Comparison of ENCODE assay signal across 8 cellular contexts in genomic region chr9:136409557-136410455, GRCh38.
A peak's percentile ranks its signal among the peaks of the same experiment; 100 is the strongest.
DNase-seq lines count a peak whose midpoint lies in the region; TF ChIP-seq lines count a peak whose summit lies in the region.

No MANE protein-coding gene starts in this region.

- CTCF ChIA-PET in HEK293 (lab: Yijun Ruan, JAX), result interaction anchor here (0.6 to 2.6 kb wide), 5 partner anchors 9 to 222 kb away, joined by 3 to 28 read pairs (median 4); no protein-coding TSS in a partner anchor

- H3K4me3 ChIP-seq in HEK293 (ENCODE audit: low read depth, low read length) (peak overlapping the region; percentile 75), fibroblast of pulmonary artery (replicated peaks; ENCODE audit: low read depth, low read length) (peak overlapping the region; percentile 93), neuron (ENCODE audit: low read length) (peak overlapping the region; percentile 96)

- H3K27ac ChIP-seq in HEK293 (ENCODE audit: extremely low read depth, low read depth, low read length), result peak overlapping the region; percentile 89; the same call in 1 of the 2 replicates

- no peaks in the 10 kb centered on the region for H3K27me3 Mint-ChIP-seq in activated T-cell treated with anti-CD3 and anti-CD28 coated beads, Interleukin-2, amount 50 U/mL, for 24 hours

- POLR2A ChIA-PET in HEK293 (lab: Yijun Ruan, JAX), result interaction anchor here (0.6 to 2.8 kb wide), 9 partner anchors 9 to 142 kb away, joined by 3 to 13 read pairs (median 3); no protein-coding TSS in a partner anchor

- H2AFZ ChIP-seq in neuron (ENCODE audit: low read depth, low read length), result no peak overlapping the region

- DNase-seq in NCI-H1105 (lab: John Stamatoyannopoulos, UW), result peak; percentile 9
- DNase-seq in NCI-H1105 treated with DMSO at 0.1 percent for 48 hours (lab: John Stamatoyannopoulos, UW), result no peak
- DNase-seq in NCI-H1092 (lab: John Stamatoyannopoulos, UW), result peak; percentile 15
- peak; percentile 76 for DNase-seq in activated T-cell treated with anti-CD3 and anti-CD28 coated beads, Interleukin-2, amount 50 U/mL, for 24 hours
- DNase-seq in fibroblast of pulmonary artery (ENCODE audit: low read depth), result peak; percentile 33
- DNase-seq in Ammon's horn (ENCODE audit: low spot score), result no peak

- H3K4me1 Mint-ChIP-seq in activated T-cell treated with anti-CD3 and anti-CD28 coated beads, Interleukin-2, amount 50 U/mL, for 24 hours (ENCODE audit: low read depth), result peaks cover 63% of the 10 kb centered on the region

- TF ChIP-seq CTCF in HEK293 (tag by site-specific recombination; IDR thresholded peaks at IDR 0.05) (no peak), fibroblast of pulmonary artery (IDR thresholded peaks at IDR 0.05; ENCODE audit: low read length, missing control alignments) (no peak)

- peak overlapping the region; percentile 97 for H3K27ac Mint-ChIP-seq in activated T-cell treated with anti-CD3 and anti-CD28 coated beads, Interleukin-2, amount 50 U/mL, for 24 hours

- H3K4me1 ChIP-seq in HEK293 (ENCODE audit: control insufficient read depth, insufficient read depth, low read length) (peaks cover 11% of the 10 kb centered on the region), neuron (ENCODE audit: insufficient read depth, low read length) (peaks cover 17% of the 10 kb centered on the region)

- no peaks in the 10 kb centered on the region for H3K27me3 ChIP-seq in neuron (ENCODE audit: insufficient read depth, low read length)

- peaks cover 12 to 68% of the 10 kb centered on the region in 2 experiments; a peak in 2 of 3 replicates for H3K36me3 ChIP-seq in HEK293 (ENCODE audit: control insufficient read depth in 2 of 2, insufficient read depth in 1 of 2, low read length in 2 of 2)
- peaks cover 49% of the 10 kb centered on the region for H3K36me3 ChIP-seq in neuron (ENCODE audit: insufficient read depth, low read length)

- peaks cover 90% of the 10 kb centered on the region for H3K36me3 Mint-ChIP-seq in activated T-cell treated with anti-CD3 and anti-CD28 coated beads, Interleukin-2, amount 50 U/mL, for 24 hours (ENCODE audit: low read depth)

- H3K9me3 ChIP-seq in HEK293 (ENCODE audit: control insufficient read depth, insufficient read depth, low read depth, low read length), result no peaks in the 10 kb centered on the region
- no peaks in the 10 kb centered on the region for H3K9me3 ChIP-seq in neuron (ENCODE audit: low read length)

- peak overlapping the region; percentile 96 for H3K4me3 Mint-ChIP-seq in activated T-cell treated with anti-CD3 and anti-CD28 coated beads, Interleukin-2, amount 50 U/mL, for 24 hours

- H3K9me3 Mint-ChIP-seq in activated T-cell treated with anti-CD3 and anti-CD28 coated beads, Interleukin-2, amount 50 U/mL, for 24 hours, result no peaks in the 10 kb centered on the region

TF ChIP-seq in HEK293, 187 proteins besides CTCF, POLR2A, EP300 and RAD21 (continues in another document):
- TF ChIP-seq ZNF10 (tag by site-specific recombination; IDR thresholded peaks at IDR 0.05), result 0 out of 2 replicates have a peak, but pooled peaks have one; percentile 16
- no peak for TF ChIP-seq YY1 (tag by site-specific recombination; IDR thresholded peaks at IDR 0.05)
- no peak for TF ChIP-seq PRDM6 (tag by site-specific recombination; IDR thresholded peaks at IDR 0.05)
- no peak for TF ChIP-seq ZNF513 (tag by site-specific recombination; IDR thresholded peaks at IDR 0.05)
- TF ChIP-seq ZNF280C (tag by site-specific recombination; IDR thresholded peaks at IDR 0.05), result no peak
- TF ChIP-seq ZBTB20 (tag by site-specific recombination; IDR thresholded peaks at IDR 0.05), result peak; percentile 7; the same call in 1 of the 2 replicates
- no peak for TF ChIP-seq KLF1 (tag by site-specific recombination; IDR thresholded peaks at IDR 0.05)
- TF ChIP-seq ZNF362 (tag by site-specific recombination; IDR thresholded peaks at IDR 0.05), result no peak
- TF ChIP-seq ZNF423 (tag by site-specific recombination; IDR thresholded peaks at IDR 0.05), result no peak
- 0 out of 2 replicates have a peak, but pooled peaks have one; percentile 9 for TF ChIP-seq KLF9 (tag by site-specific recombination; IDR thresholded peaks at IDR 0.05; ENCODE audit: low read depth)
- 0 out of 2 replicates have a peak, but pooled peaks have one; percentile 27 for TF ChIP-seq HIC1 (tag by site-specific recombination; IDR thresholded peaks at IDR 0.05)
- TF ChIP-seq SP3 (tag by site-specific recombination; IDR thresholded peaks at IDR 0.05), result no peak
- TF ChIP-seq ZNF16 (tag by site-specific recombination; IDR thresholded peaks at IDR 0.05; ENCODE audit: low read depth), result no peak
- TF ChIP-seq GLIS2 (tag by site-specific recombination; IDR thresholded peaks at IDR 0.05), result peak; percentile 26; the same call in 1 of the 2 replicates

Comparison
In these comparisons a context has a peak if more than half of its experiments do, and no peak if none do; other contexts are left out.
1. DNase-seq: peak in NCI-H1105 (single experiment), NCI-H1092 (single experiment), activated T-cell treated with anti-CD3 and anti-CD28 coated beads, Interleukin-2, amount 50 U/mL, for 24 hours (single experiment) and fibroblast of pulmonary artery (single experiment); none in NCI-H1105 treated with DMSO at 0.1 percent for 48 hours (single experiment) and Ammon's horn (single experiment).
2. Peak in every context shown above with its lines, with median percentiles within 50 percentile points of each other: H3K4me3 ChIP-seq.